Comparison of ENCODE assay signal across 8 cellular contexts in the genomic region with DNA sequence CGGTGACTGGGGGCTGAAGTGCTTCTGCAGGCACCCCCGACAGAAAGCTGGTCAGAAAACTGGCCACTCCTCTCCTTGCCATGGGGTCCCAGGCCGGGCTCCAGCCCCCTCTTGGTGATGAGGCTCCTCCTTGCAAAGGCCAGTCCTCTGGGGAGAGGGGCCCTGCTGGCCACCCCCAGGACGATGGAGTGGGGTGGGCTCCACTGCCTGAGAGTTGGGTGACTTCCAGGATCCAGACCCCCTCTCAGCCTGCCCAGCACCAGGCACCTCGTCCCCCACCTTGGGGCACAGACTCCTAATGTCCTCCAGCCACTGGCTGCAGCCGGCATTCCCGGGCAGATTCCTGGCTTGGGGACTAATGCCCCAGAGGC. TPM values are rescaled to one million over a fixed set of nuclear protein-coding genes. Genes with fewer than 3 reads are reported as not detected.
DNase-seq lines count a peak whose midpoint lies in the region; ATAC-seq and TF ChIP-seq lines count a peak whose summit lies in the region.

No MANE protein-coding gene starts in this region.

- TF ChIP-seq EP300 in upper lobe of left lung (IDR thresholded peaks at IDR 0.05): no peak

- H3K27me3 ChIP-seq in breast epithelium (no peaks in the 10 kb centered on the region), upper lobe of left lung (no peaks in the 10 kb centered on the region)

- TF ChIP-seq CTCF in breast epithelium (IDR thresholded peaks at IDR 0.05) (no peak), upper lobe of left lung (IDR thresholded peaks at IDR 0.05) (no peak)

- peaks cover 4 to 9% of the 10 kb centered on the region in 2 donors for H3K4me1 ChIP-seq in breast epithelium
- peaks cover 32 to 49% (median 39%) of the 10 kb centered on the region in 4 donors for H3K4me1 ChIP-seq in upper lobe of left lung

- H3K36me3 ChIP-seq in breast epithelium: no peaks in the 10 kb centered on the region
- H3K36me3 ChIP-seq in upper lobe of left lung: peaks cover 15 to 34% (median 29%) of the 10 kb centered on the region in 4 donors

- H3K27ac Mint-ChIP-seq in memory B cell: peak overlapping the region; percentile 58

- peak overlapping the region; percentile 84 to 88 for H3K27ac ChIP-seq in breast epithelium
- peak overlapping the region; percentile 87 to 90 (median 89) for H3K27ac ChIP-seq in upper lobe of left lung

- no peaks in the 10 kb centered on the region for H3K27me3 Mint-ChIP-seq in activated T-cell treated with anti-CD3 and anti-CD28 coated beads, Interleukin-2, amount 50 U/mL, for 4 hours (ENCODE audit: low read depth)
- H3K27me3 Mint-ChIP-seq in memory B cell: no peaks in the 10 kb centered on the region

- H3K4me3 ChIP-seq in breast epithelium (peak overlapping the region; percentile 78 to 98 (median 81)), upper lobe of left lung (peak overlapping the region; percentile 78 to 99 (median 84))

- H3K4me3 Mint-ChIP-seq in activated T-cell treated with anti-CD3 and anti-CD28 coated beads, Interleukin-2, amount 50 U/mL, for 4 hours: peak overlapping the region; percentile 64
- H3K4me3 Mint-ChIP-seq in memory B cell: peak overlapping the region; percentile 53

- intact Hi-C loops in breast epithelium (cut with DNase I; ENCODE audit: low total_unique reads): no loop called here

- TF ChIP-seq POLR2A in breast epithelium (IDR thresholded peaks at IDR 0.05) (no peak), upper lobe of left lung (IDR thresholded peaks at IDR 0.05) (no peak)

- 17% methylated on average over 4 of the region's 7 CpGs; no CpG with 5 or more reads in 1 of the 2 donors for WGBS in upper lobe of left lung, 2 donors

- H3K9me3 ChIP-seq in breast epithelium: no peaks in the 10 kb centered on the region
- no peaks in the 10 kb centered on the region for H3K9me3 ChIP-seq in upper lobe of left lung

- peaks cover 24% of the 10 kb centered on the region for H3K4me1 Mint-ChIP-seq in activated T-cell treated with anti-CD3 and anti-CD28 coated beads, Interleukin-2, amount 50 U/mL, for 4 hours (ENCODE audit: low read depth)
- H3K4me1 Mint-ChIP-seq in memory B cell: peaks cover 25% of the 10 kb centered on the region

- H3K36me3 Mint-ChIP-seq in activated T-cell treated with anti-CD3 and anti-CD28 coated beads, Interleukin-2, amount 50 U/mL, for 4 hours (ENCODE audit: insufficient read depth): peaks cover 12% of the 10 kb centered on the region
- H3K36me3 Mint-ChIP-seq in memory B cell: peaks cover 5% of the 10 kb centered on the region

- no peak for ATAC-seq in activated T-cell treated with anti-CD3 and anti-CD28 coated beads, Interleukin-2, amount 50 U/mL, for 4 hours
- ATAC-seq in memory B cell (ENCODE audit: low read depth) (no peak), upper lobe of left lung (ENCODE audit: low FRiP score in 2 of 2) (no peak), GM21825 (IDR thresholded peaks at IDR 0.05; ENCODE audit: unreplicated experiment) (no peak)

- no peak for DNase-seq in activated T-cell treated with anti-CD3 and anti-CD28 coated beads, Interleukin-2, amount 50 U/mL, for 4 hours
- no peak for DNase-seq in activated T-cell treated with anti-CD3 and anti-CD28 coated beads for 4 hours
- DNase-seq in breast epithelium (ENCODE audit: low spot score in 2 of 2): no peak
- no peak for DNase-seq in memory B cell (ENCODE audit: low spot score in 2 of 2)
- no peak for DNase-seq in upper lobe of left lung
- DNase-seq in dedifferentiated amniotic fluid mesenchymal stem cell (ENCODE audit: extremely low spot score): no peak
- DNase-seq in stimulated activated CD4-positive, alpha-beta T cell treated with anti-CD3 and anti-CD28 coated beads, Interleukin-2, amount 100 ng/mL, for 24 hours: no peak

- no peaks in the 10 kb centered on the region for H3K9me3 Mint-ChIP-seq in activated T-cell treated with anti-CD3 and anti-CD28 coated beads, Interleukin-2, amount 50 U/mL, for 4 hours
- no peaks in the 10 kb centered on the region for H3K9me3 Mint-ChIP-seq in memory B cell

RNA-seq across cellular contexts. Expression of a gene that starts 0.4 kb away (rescaled TPM):
- 10 to 100 TPM; 43.3 to 49.9 (median 48.1) TPM for total RNA-seq in activated T-cell treated with anti-CD3 and anti-CD28 coated beads, Interleukin-2, amount 50 U/mL, for 4 hours
- 10 to 100 TPM; 16.7 to 20.6 (median 19.4) TPM for total RNA-seq in breast epithelium
- 10 to 100 TPM; 16.3 to 93.2 (median 46.7) TPM for total RNA-seq in upper lobe of left lung

RNA-seq across cellular contexts. Expression of a gene that starts 18.5 kb away (rescaled TPM):
- total RNA-seq in activated T-cell treated with anti-CD3 and anti-CD28 coated beads, Interleukin-2, amount 50 U/mL, for 4 hours: 10 to 100 TPM; 87.4 to 97.9 (median 96.2) TPM
- 10 to 100 TPM in 1 of 3 donors, 1 to 10 TPM in 2; 3.3 to 10.7 (median 5.9) TPM for total RNA-seq in breast epithelium
- 100 to 1,000 TPM in 1 of 6 donors, 10 to 100 TPM in 5; 12.6 to 138 (median 37.2) TPM for total RNA-seq in upper lobe of left lung

RNA-seq across cellular contexts. Expression of a gene that starts 40.6 kb away (rescaled TPM):
- total RNA-seq in activated T-cell treated with anti-CD3 and anti-CD28 coated beads, Interleukin-2, amount 50 U/mL, for 4 hours: 10 to 100 TPM; 78.3 to 96.8 (median 81.0) TPM
- total RNA-seq in breast epithelium (100 to 1,000 TPM; 241 to 327 (median 262) TPM), upper lobe of left lung (100 to 1,000 TPM; 146 to 493 (median 309) TPM)

RNA-seq across cellular contexts. Expression of a gene that starts 41.2 kb away (rescaled TPM):
- total RNA-seq in activated T-cell treated with anti-CD3 and anti-CD28 coated beads, Interleukin-2, amount 50 U/mL, for 4 hours: 100 to 1,000 TPM; 432 to 461 (median 438) TPM
- total RNA-seq in breast epithelium: 100 to 1,000 TPM; 206 to 266 (median 262) TPM
- 100 to 1,000 TPM; 110 to 215 (median 170) TPM for total RNA-seq in upper lobe of left lung

RNA-seq across cellular contexts. Expression of a gene that starts 53.2 kb away (rescaled TPM):
- 10 to 100 TPM; 81.5 to 93.4 (median 89.3) TPM for total RNA-seq in activated T-cell treated with anti-CD3 and anti-CD28 coated beads, Interleukin-2, amount 50 U/mL, for 4 hours
- 10 to 100 TPM; 38.2 to 43.9 (median 39.5) TPM for total RNA-seq in breast epithelium
- total RNA-seq in upper lobe of left lung: 100 to 1,000 TPM in 1 of 6 donors, 10 to 100 TPM in 5; 42.7 to 109 (median 80.6) TPM
